14 cellular contexts compared by ENCODE assay signal in genomic region chr15:100786901-100787566, GRCh38.
DNase-seq lines count a peak whose midpoint lies in the region; ATAC-seq and TF ChIP-seq lines count a peak whose summit lies in the region.
"Had no signal": no experiment of that assay in that cellular context is flagged by ENCODE, and none has a peak within 500 bp of the region (broad histone marks: within the 10 kb centered on the region; RNA-seq: fewer than 3 reads in every experiment).

No MANE protein-coding gene starts in this region.

- no peak overlapping the region for H3K14ac ChIP-seq in H9 (ENCODE audit: insufficient read depth, low read length)

- no peak overlapping the region for H3K18ac ChIP-seq in H9 (ENCODE audit: insufficient read length, low read depth, low read length)

- no peak overlapping the region for H3K27ac Mint-ChIP-seq in natural killer cell treated with Interleukin-12 subunit alpha and Interleukin-12 subunit beta and Interleukin-15 and Interleukin-18, amount 100 ng/mL, for 72 hours
- H3K27ac Mint-ChIP-seq in natural killer cell (no peak overlapping the region), H9 (no peak overlapping the region)
- no peak overlapping the region for H3K27ac Mint-ChIP-seq in stimulated activated naive B cell treated with anti-CD40 and anti-IgM and Interleukin-4, amounts not matched to agents 10 μg/mL and 1 μg/mL and 100 μg/mL, for 72 hours

- H3K9me3 Mint-ChIP-seq in natural killer cell treated with Interleukin-12 subunit alpha and Interleukin-12 subunit beta and Interleukin-15 and Interleukin-18, amount 100 ng/mL, for 72 hours: no peaks in the 10 kb centered on the region
- H3K9me3 Mint-ChIP-seq in natural killer cell (no peaks in the 10 kb centered on the region), H9 (peaks cover 0 to 3% of the 10 kb centered on the region in 2 experiments; a peak in 1 of 5 replicates)
- no peaks in the 10 kb centered on the region for H3K9me3 Mint-ChIP-seq in stimulated activated naive B cell treated with anti-CD40 and anti-IgM and Interleukin-4, amounts not matched to agents 10 μg/mL and 1 μg/mL and 100 μg/mL, for 72 hours

- no peak overlapping the region for H3K9ac ChIP-seq in H9 (ENCODE audit: extremely low read depth, insufficient read length, low read length)

- H2BK120ac ChIP-seq in H9 (ENCODE audit: low read depth, low read length, poor library complexity, severe bottlenecking): no peak overlapping the region

- H2AFZ ChIP-seq in osteoblast (ENCODE audit: low read length) (no peak overlapping the region), H9 (ENCODE audit: low read length) (no peak overlapping the region)
- H2AFZ ChIP-seq: PC-9 had no signal

- H3K27me3 ChIP-seq in osteoblast (ENCODE audit: insufficient read depth, low read length) (no peaks in the 10 kb centered on the region), H9 (ENCODE audit: insufficient read depth, low read length) (no peaks in the 10 kb centered on the region)
- H3K27me3 ChIP-seq: MG63 had no signal

- H2BK15ac ChIP-seq in H9 (ENCODE audit: low read depth, low read length): no peak overlapping the region

- H3K9me3 ChIP-seq in osteoblast (ENCODE audit: low read depth, low read length) (no peaks in the 10 kb centered on the region), H9 (ENCODE audit: control insufficient read depth, low read depth, low read length) (no peaks in the 10 kb centered on the region)
- H3K9me3 ChIP-seq: MG63 had no signal

- WGBS in H9 (ENCODE audit: extremely low coverage, insufficient read length, low lambda C conversion rate): no CpG with 5 or more reads among the region's 30 CpGs

- H2BK12ac ChIP-seq in H9 (ENCODE audit: insufficient read length, low read depth, low read length): no peak overlapping the region

- no peaks in the 10 kb centered on the region for H3K23me2 ChIP-seq in H9 (ENCODE audit: insufficient read length, low read depth, low read length, poor library complexity, severe bottlenecking)

- H3K27me3 Mint-ChIP-seq in natural killer cell treated with Interleukin-12 subunit alpha and Interleukin-12 subunit beta and Interleukin-15 and Interleukin-18, amount 100 ng/mL, for 72 hours: peaks cover 7 to 13% of the 10 kb centered on the region in 2 donors
- H3K27me3 Mint-ChIP-seq in natural killer cell (ENCODE audit: low read depth in 2 of 2): peaks cover 0 to 6% of the 10 kb centered on the region in 2 donors
- H3K27me3 Mint-ChIP-seq in H9 (ENCODE audit: low read depth): peaks cover 3% of the 10 kb centered on the region
- peaks cover 8 to 13% of the 10 kb centered on the region in 2 donors for H3K27me3 Mint-ChIP-seq in stimulated activated naive B cell treated with anti-CD40 and anti-IgM and Interleukin-4, amounts not matched to agents 10 μg/mL and 1 μg/mL and 100 μg/mL, for 72 hours

- H3K4me2 ChIP-seq in osteoblast (ENCODE audit: insufficient read depth, low read length) (no peak overlapping the region), H9 (ENCODE audit: insufficient read depth, insufficient read length, low read length) (no peak overlapping the region)
- H3K4me2 ChIP-seq: PC-9 had no signal

- no peak overlapping the region for H4K91ac ChIP-seq in H9 (ENCODE audit: insufficient read length, low read depth, low read length)

- H3K4me1 Mint-ChIP-seq in natural killer cell treated with Interleukin-12 subunit alpha and Interleukin-12 subunit beta and Interleukin-15 and Interleukin-18, amount 100 ng/mL, for 72 hours (ENCODE audit: low read depth in 2 of 2): peaks cover 0 to 3% of the 10 kb centered on the region in 2 donors
- H3K4me1 Mint-ChIP-seq in natural killer cell (no peaks in the 10 kb centered on the region), H9 (peaks cover 5 to 13% of the 10 kb centered on the region in 2 experiments; a peak in 2 of 4 replicates)
- H3K4me1 Mint-ChIP-seq in stimulated activated naive B cell treated with anti-CD40 and anti-IgM and Interleukin-4, amounts not matched to agents 10 μg/mL and 1 μg/mL and 100 μg/mL, for 72 hours: no peaks in the 10 kb centered on the region

- H3K4me3 ChIP-seq in osteoblast (ENCODE audit: insufficient read depth, low read length): no peak overlapping the region
- H3K4me3 ChIP-seq: MG63, PC-9 had no signal

- TF ChIP-seq CTCF in natural killer cell (IDR thresholded peaks at IDR 0.05) (no peak), osteoblast (IDR thresholded peaks at IDR 0.05; ENCODE audit: extremely low read depth, low read depth, low read length) (no peak), H9 (conservative IDR thresholded peaks at IDR 0.05) (no peak)

- H3K4me3 Mint-ChIP-seq in natural killer cell treated with Interleukin-12 subunit alpha and Interleukin-12 subunit beta and Interleukin-15 and Interleukin-18, amount 100 ng/mL, for 72 hours: no peak overlapping the region
- H3K4me3 Mint-ChIP-seq in natural killer cell: no peak overlapping the region
- no peak overlapping the region for H3K4me3 Mint-ChIP-seq in H9
- no peak overlapping the region for H3K4me3 Mint-ChIP-seq in stimulated activated naive B cell treated with anti-CD40 and anti-IgM and Interleukin-4, amounts not matched to agents 10 μg/mL and 1 μg/mL and 100 μg/mL, for 72 hours

- no peak overlapping the region for H2AK5ac ChIP-seq in H9 (ENCODE audit: insufficient read length, low read length)

- no peak overlapping the region for H4K8ac ChIP-seq in H9 (replicated peaks; ENCODE audit: insufficient read length, low read depth, low read length)

- DNase-seq in natural killer cell treated with Interleukin-12 subunit alpha and Interleukin-12 subunit beta and Interleukin-15 and Interleukin-18, amount 100 ng/mL, for 72 hours (ENCODE audit: low spot score): peak; percentile 25
- DNase-seq in natural killer cell (no peak), ecto neural progenitor cell (ENCODE audit: low spot score) (peak; percentile 34), osteoblast (ENCODE audit: insufficient read length, low spot score, missing footprints) (peak; percentile 25), H9 (no peak)
- no peak for DNase-seq in stimulated activated naive B cell treated with anti-CD40 and anti-IgM and Interleukin-4, amounts not matched to agents 10 μg/mL and 1 μg/mL and 100 μg/mL, for 72 hours
- DNase-seq: AML-193, MG63, NCI-H1105, NCI-H1694 treated with DMSO at 0.1 percent for 48 hours, NCI-H446, NCI-H774, PC-9 had no signal

- no peaks in the 10 kb centered on the region for H3K79me2 ChIP-seq in osteoblast (ENCODE audit: insufficient read depth, low read length)
- no peaks in the 10 kb centered on the region for H3K79me2 ChIP-seq in H9 (ENCODE audit: insufficient read depth, low read length)

- H3T11ph ChIP-seq in H9 (ENCODE audit: low read length): no peak overlapping the region

- H4K20me1 ChIP-seq in osteoblast (ENCODE audit: insufficient read depth, low read length) (no peaks in the 10 kb centered on the region), H9 (ENCODE audit: control insufficient read depth, insufficient read depth, insufficient read length) (no peaks in the 10 kb centered on the region)

- H2BK20ac ChIP-seq in H9 (ENCODE audit: low read depth, low read length, poor library complexity, severe bottlenecking): no peak overlapping the region

- intact Hi-C loops in natural killer cell (cut with micrococcal nuclease): no loop called here

- H2BK5ac ChIP-seq in H9 (ENCODE audit: insufficient read length, low read length): no peak overlapping the region

- H3K27ac ChIP-seq in osteoblast (ENCODE audit: low read depth, low read length) (no peak overlapping the region), H9 (ENCODE audit: insufficient read length, low read depth, low read length) (no peak overlapping the region)
- H3K27ac ChIP-seq: PC-9 had no signal

- H3K4ac ChIP-seq in H9 (ENCODE audit: low read depth, low read length): no peak overlapping the region

- no peaks in the 10 kb centered on the region for H3K79me1 ChIP-seq in H9 (ENCODE audit: insufficient read depth, low read depth, low read length, poor library complexity, severe bottlenecking)

- no peak overlapping the region for H3K56ac ChIP-seq in H9 (ENCODE audit: insufficient read length, low read depth, low read length)

- H4K5ac ChIP-seq in H9 (ENCODE audit: insufficient read length, low read depth, low read length): no peak overlapping the region

- H3K4me1 ChIP-seq in osteoblast (ENCODE audit: insufficient read depth, low read length) (peaks cover 2% of the 10 kb centered on the region), H9 (ENCODE audit: insufficient read depth, low read length) (no peaks in the 10 kb centered on the region)

- no peak overlapping the region for H3K23ac ChIP-seq in H9 (ENCODE audit: insufficient read length, low read depth, low read length)

- ATAC-seq in natural killer cell treated with Interleukin-12 subunit alpha and Interleukin-12 subunit beta and Interleukin-15 and Interleukin-18, amount 100 ng/mL, for 72 hours: no peak
- ATAC-seq in natural killer cell: no peak
- ATAC-seq in HG02840 (IDR thresholded peaks at IDR 0.05; ENCODE audit: low FRiP score, unreplicated experiment): no peak
- no peak for ATAC-seq in stimulated activated naive B cell treated with anti-CD40 and anti-IgM and Interleukin-4, amounts not matched to agents 10 μg/mL and 1 μg/mL and 100 μg/mL, for 72 hours (replicated peaks)

- no peaks in the 10 kb centered on the region for H3K36me3 Mint-ChIP-seq in natural killer cell treated with Interleukin-12 subunit alpha and Interleukin-12 subunit beta and Interleukin-15 and Interleukin-18, amount 100 ng/mL, for 72 hours
- H3K36me3 Mint-ChIP-seq in natural killer cell (no peaks in the 10 kb centered on the region), H9 (ENCODE audit: insufficient read depth in 1 of 3, low read depth in 3 of 3) (peaks cover 0 to 4% (median 2%) of the 10 kb centered on the region in 3 experiments; a peak in 1 of 7 replicates)
- no peaks in the 10 kb centered on the region for H3K36me3 Mint-ChIP-seq in stimulated activated naive B cell treated with anti-CD40 and anti-IgM and Interleukin-4, amounts not matched to agents 10 μg/mL and 1 μg/mL and 100 μg/mL, for 72 hours

- H3K36me3 ChIP-seq in osteoblast (ENCODE audit: insufficient read depth, low read length): no peaks in the 10 kb centered on the region
- H3K36me3 ChIP-seq: MG63 had no signal

Comparison
In these comparisons a context has a peak if more than half of its experiments do, and no peak if none do; other contexts are left out.
1. DNase-seq: peak in natural killer cell treated with Interleukin-12 subunit alpha and Interleukin-12 subunit beta and Interleukin-15 and Interleukin-18, amount 100 ng/mL, for 72 hours (single experiment), ecto neural progenitor cell (single experiment) and osteoblast (single experiment); none in natural killer cell (single experiment), H9 (single experiment) and stimulated activated naive B cell treated with anti-CD40 and anti-IgM and Interleukin-4, amounts not matched to agents 10 μg/mL and 1 μg/mL and 100 μg/mL, for 72 hours (single experiment).